In the genomic region with DNA sequence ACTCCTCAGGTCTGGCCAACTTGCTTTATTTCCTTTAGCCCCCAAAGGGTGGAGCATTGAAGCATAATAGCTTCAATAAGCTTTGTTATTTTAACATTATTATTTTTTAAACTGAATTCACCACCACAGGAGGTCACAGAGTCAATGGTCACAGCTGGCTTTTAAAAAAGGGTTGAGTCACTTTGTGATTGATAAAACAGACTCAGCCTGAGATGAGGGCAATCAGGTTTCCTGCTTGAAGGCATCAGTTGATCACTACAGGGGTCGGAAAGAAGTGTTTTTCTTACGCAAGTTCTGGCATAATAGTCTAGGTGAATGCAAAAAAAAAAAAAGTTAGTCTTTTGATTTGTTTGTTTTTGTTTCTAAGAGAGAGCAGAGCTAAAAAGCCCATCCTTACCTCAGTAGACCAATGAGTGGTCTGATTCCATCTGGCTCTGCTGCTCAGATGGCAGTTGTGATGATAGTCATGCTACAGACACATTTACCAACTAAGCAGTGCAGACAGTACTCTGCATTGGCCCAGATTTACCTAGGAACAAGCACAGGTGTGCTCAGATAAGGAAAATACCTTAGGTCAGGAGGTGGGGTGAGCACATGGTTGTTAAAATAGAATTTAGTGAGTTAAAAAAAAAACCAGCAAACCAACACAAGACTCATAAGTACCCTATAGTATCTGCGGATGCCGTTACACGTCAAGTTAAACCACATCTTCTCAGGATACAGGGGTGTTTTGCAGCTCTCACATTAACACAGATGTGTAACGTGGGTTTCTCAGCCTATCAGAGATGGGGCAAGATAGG, we compare ENCODE assay signal across 10 cellular contexts. TPM values are rescaled to one million over a fixed set of nuclear protein-coding genes. Genes with fewer than 3 reads are reported as not detected.
DNase-seq lines count a peak whose midpoint lies in the region; ATAC-seq and TF ChIP-seq lines count a peak whose summit lies in the region.
"Had no signal": no experiment of that assay in that cellular context is flagged by ENCODE, and none has a peak within 500 bp of the region (broad histone marks: within the 10 kb centered on the region; RNA-seq: fewer than 3 reads in every experiment).

No MANE protein-coding gene starts in this region.

- DNase-seq in SK-N-SH: no peak
- DNase-seq in Karpas-422: peak; percentile 83
- DNase-seq in NCI-H526 (lab: John Stamatoyannopoulos, UW): no peak
- DNase-seq in NCI-H510A treated with DMSO at 0.1 percent for 48 hours (lab: John Stamatoyannopoulos, UW): no peak

- H3K4me2 ChIP-seq in SK-N-SH (peak overlapping the region; percentile 68), Karpas-422 (ENCODE audit: low read depth, low read length, poor library complexity, severe bottlenecking) (peak overlapping the region; percentile 77)

- H2AFZ ChIP-seq in SK-N-SH (ENCODE audit: low read depth) (no peak overlapping the region), Karpas-422 (ENCODE audit: low read length) (no peak overlapping the region)

- H3K9me2 ChIP-seq in SK-N-SH (no peaks in the 10 kb centered on the region), Karpas-422 (replicated peaks; ENCODE audit: insufficient read depth, low read length) (no peaks in the 10 kb centered on the region)

- no peak for ATAC-seq in SK-N-SH treated with all-trans-retinoic acid at 6 μM for 48 hours
- peak; percentile 55 for ATAC-seq in stimulated activated memory B cell treated with anti-CD40 and anti-IgM and Interleukin-4, amounts not matched to agents 10 μg/mL and 1 μg/mL and 100 μg/mL, for 72 hours
- no peak for ATAC-seq in GM21619 (IDR thresholded peaks at IDR 0.05; ENCODE audit: unreplicated experiment)

- H3K4me3 Mint-ChIP-seq in stimulated activated memory B cell treated with anti-CD40 and anti-IgM and Interleukin-4, amounts not matched to agents 10 μg/mL and 1 μg/mL and 100 μg/mL, for 72 hours: no peak overlapping the region

- H3K27me3 Mint-ChIP-seq in stimulated activated memory B cell treated with anti-CD40 and anti-IgM and Interleukin-4, amounts not matched to agents 10 μg/mL and 1 μg/mL and 100 μg/mL, for 72 hours: no peaks in the 10 kb centered on the region

- no peak overlapping the region for H3K9ac ChIP-seq in SK-N-SH
- H3K9ac ChIP-seq in Karpas-422 (ENCODE audit: low read length): peak overlapping the region; percentile 77
- no peak overlapping the region for H3K9ac ChIP-seq in endocrine pancreas (ENCODE audit: control insufficient read depth, insufficient read depth, low read length)

- no peaks in the 10 kb centered on the region for H3K9me3 ChIP-seq in SK-N-SH
- H3K9me3 ChIP-seq in Karpas-422 (ENCODE audit: low read length): no peaks in the 10 kb centered on the region
- H3K9me3 ChIP-seq in endocrine pancreas (ENCODE audit: control insufficient read depth, low read length): no peaks in the 10 kb centered on the region

- H3K4me3 ChIP-seq in SK-N-SH (ENCODE audit: low read depth in 2 of 2, low read length in 1 of 2): peak overlapping the region; percentile 36 to 45; a peak in 3 of 4 replicates
- H3K4me3 ChIP-seq in Karpas-422 (ENCODE audit: low read length): peak overlapping the region; percentile 63
- peak overlapping the region; percentile 40 for H3K4me3 ChIP-seq in endocrine pancreas (ENCODE audit: control insufficient read depth, insufficient read depth, low read length)

- H3K27ac ChIP-seq in SK-N-SH (ENCODE audit: low read depth in 2 of 2, low read length in 1 of 2): peak overlapping the region in 1 of 2 experiments; percentile 23; a peak in 1 of 4 replicates
- H3K27ac ChIP-seq in Karpas-422 (ENCODE audit: low read length): peak overlapping the region; percentile 98
- H3K27ac ChIP-seq: C4-2B, VCaP had no signal

- H3K79me2 ChIP-seq in SK-N-SH (ENCODE audit: insufficient read depth): no peaks in the 10 kb centered on the region
- H3K79me2 ChIP-seq in Karpas-422 (ENCODE audit: low read length): no peaks in the 10 kb centered on the region; the same call in 1 of the 2 replicates

- H3K36me3 ChIP-seq in SK-N-SH (replicated peaks in 1 of 2; ENCODE audit: control insufficient read depth in 1 of 2, insufficient read depth in 2 of 2, low read length in 1 of 2): no peaks in the 10 kb centered on the region
- no peaks in the 10 kb centered on the region for H3K36me3 ChIP-seq in Karpas-422 (ENCODE audit: insufficient read depth, low read length)
- no peaks in the 10 kb centered on the region for H3K36me3 ChIP-seq in endocrine pancreas (ENCODE audit: control insufficient read depth, insufficient read depth, low read length)

- no peaks in the 10 kb centered on the region for H3K9me3 Mint-ChIP-seq in stimulated activated memory B cell treated with anti-CD40 and anti-IgM and Interleukin-4, amounts not matched to agents 10 μg/mL and 1 μg/mL and 100 μg/mL, for 72 hours

- 88% methylated on average over 6 of the region's 6 CpGs for WGBS in SK-N-SH (ENCODE audit: low lambda C conversion rate)

- TF ChIP-seq RAD21 in SK-N-SH (IDR thresholded peaks at IDR 0.05; ENCODE audit: low read length): no peak

- no peak overlapping the region for H3K27ac Mint-ChIP-seq in stimulated activated memory B cell treated with anti-CD40 and anti-IgM and Interleukin-4, amounts not matched to agents 10 μg/mL and 1 μg/mL and 100 μg/mL, for 72 hours

- peaks cover 3 to 19% of the 10 kb centered on the region in 2 experiments for H3K4me1 ChIP-seq in SK-N-SH (ENCODE audit: control insufficient read depth in 1 of 2, insufficient read depth in 2 of 2, low read depth in 1 of 2, low read length in 1 of 2)
- H3K4me1 ChIP-seq in Karpas-422 (ENCODE audit: low read length): peaks cover 86% of the 10 kb centered on the region
- H3K4me1 ChIP-seq in endocrine pancreas (ENCODE audit: control insufficient read depth, insufficient read depth, low read length): peaks cover 5% of the 10 kb centered on the region

- H4K20me1 ChIP-seq in SK-N-SH (ENCODE audit: insufficient read depth) (no peaks in the 10 kb centered on the region), Karpas-422 (ENCODE audit: insufficient read depth, low read depth, low read length) (no peaks in the 10 kb centered on the region)

- H3K4me1 Mint-ChIP-seq in stimulated activated memory B cell treated with anti-CD40 and anti-IgM and Interleukin-4, amounts not matched to agents 10 μg/mL and 1 μg/mL and 100 μg/mL, for 72 hours: peaks cover 13% of the 10 kb centered on the region

- TF ChIP-seq EP300 in SK-N-SH (IDR thresholded peaks at IDR 0.05; ENCODE audit: borderline replicate concordance in 1 of 2, low read depth in 1 of 2, low read length in 1 of 2): no peak

- no peaks in the 10 kb centered on the region for H3F3A ChIP-seq in SK-N-SH (replicated peaks; ENCODE audit: insufficient read depth)

- H3K36me3 Mint-ChIP-seq in stimulated activated memory B cell treated with anti-CD40 and anti-IgM and Interleukin-4, amounts not matched to agents 10 μg/mL and 1 μg/mL and 100 μg/mL, for 72 hours: no peaks in the 10 kb centered on the region

- H3K27me3 ChIP-seq in SK-N-SH (ENCODE audit: insufficient read depth) (no peaks in the 10 kb centered on the region), Karpas-422 (ENCODE audit: low read length) (no peaks in the 10 kb centered on the region), endocrine pancreas (ENCODE audit: control insufficient read depth, insufficient read depth, low read length) (no peaks in the 10 kb centered on the region)

- no peak for TF ChIP-seq CTCF in SK-N-SH (IDR thresholded peaks at IDR 0.05)

- POLR2A ChIA-PET in SK-N-SH (lab: Yijun Ruan, JAX): no interaction called here

- CTCF ChIA-PET in SK-N-SH (lab: Yijun Ruan, JAX): interaction anchor here (1.2 to 2.2 kb wide), 2 partner anchors 11 to 84 kb away, joined by 3 to 6 read pairs; no protein-coding TSS in a partner anchor

TF ChIP-seq in SK-N-SH, 30 proteins besides CTCF, POLR2A, EP300 and RAD21 (continues in another document):
- TF ChIP-seq NRF1 (IDR thresholded peaks at IDR 0.05; ENCODE audit: low read depth, low read length): no peak
- no peak for TF ChIP-seq FOXJ3 (CRISPR knock-in tag; IDR thresholded peaks at IDR 0.05)
- TF ChIP-seq RXRA (IDR thresholded peaks at IDR 0.05; ENCODE audit: borderline replicate concordance, low read depth): no peak
- no peak for TF ChIP-seq GABPA (IDR thresholded peaks at IDR 0.05; ENCODE audit: low read depth)
- TF ChIP-seq TCF12 (IDR thresholded peaks at IDR 0.05): no peak
- no peak for TF ChIP-seq RFX5 (IDR thresholded peaks at IDR 0.05; ENCODE audit: low read length)

TF ChIP-seq in SK-N-SH treated with all-trans-retinoic acid at 6 μM for 48 hours, 23 proteins besides CTCF, POLR2A, EP300 and RAD21:
- TF ChIP-seq ZNF8 (CRISPR knock-in tag; IDR thresholded peaks at IDR 0.05): no peak

RNA-seq across cellular contexts. Expression of a gene that starts 22.6 kb away (rescaled TPM):
- not detected in 2 replicates for polyA plus RNA-seq in SK-N-SH (2012; rRNA removed)
- not detected in 2 replicates for polyA plus RNA-seq in SK-N-SH (2012; cell fraction: cytosol; rRNA removed)
- not detected in 2 replicates for polyA plus RNA-seq in SK-N-SH (2012; cell fraction: nucleus; rRNA removed)
- total RNA-seq in Karpas-422 (2014; rRNA removed; shearing (Covaris generic); ENCODE audit: low replicate concordance): not detected in 2 replicates

RNA-seq across cellular contexts. Expression of a gene that starts 35.9 kb away (rescaled TPM):
- not detected in 2 replicates for polyA plus RNA-seq in SK-N-SH (2012; rRNA removed)
- not detected in 2 replicates for polyA plus RNA-seq in SK-N-SH (2012; cell fraction: cytosol; rRNA removed)
- polyA plus RNA-seq in SK-N-SH (2012; cell fraction: nucleus; rRNA removed): not detected in 2 replicates
- total RNA-seq in Karpas-422 (2014; rRNA removed; shearing (Covaris generic); ENCODE audit: low replicate concordance): not detected in 2 replicates
